ENCODE assay signal across 29 cellular contexts in the genomic region with DNA sequence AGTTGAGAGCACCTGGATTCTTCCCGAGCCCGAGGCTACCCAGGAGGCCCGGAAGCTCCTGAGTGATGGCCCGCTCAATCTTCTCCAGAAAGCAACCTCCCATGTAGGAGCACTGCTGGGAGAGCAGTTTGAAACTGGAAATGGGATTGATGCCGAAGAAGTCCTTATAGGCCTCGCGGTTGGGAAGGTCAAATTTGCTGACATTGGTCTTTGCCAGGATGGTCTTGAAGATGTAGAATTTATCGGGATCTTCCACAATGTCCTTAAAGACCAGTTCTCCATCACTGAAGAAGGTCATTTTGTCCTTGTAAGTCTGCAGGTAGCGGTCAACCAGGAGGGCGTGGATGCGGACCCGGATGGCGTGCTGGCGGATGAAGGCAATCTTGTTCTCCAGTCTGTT. TPM values are rescaled to one million over a fixed set of nuclear protein-coding genes. Genes with fewer than 3 reads are reported as not detected.
"Had no signal": no experiment of that assay in that cellular context is flagged by ENCODE, and none has a peak within 500 bp of the region (broad histone marks: within the 10 kb centered on the region; RNA-seq: fewer than 3 reads in every experiment).

No MANE protein-coding gene starts in this region.

- H3K4me2 ChIP-seq: neural progenitor cell, smooth muscle cell had no signal

- H3K9me3 ChIP-seq: left lung, lower lobe of right lung, neutrophil, ovary, sigmoid colon, tibial nerve, vagina had no signal

- FAIRE-seq: islet of Langerhans, kidney had no signal

- ATAC-seq: left colon; left lung; lower lobe of right lung; naive thymus-derived CD8-positive, alpha-beta T cell; right cardiac atrium; stimulated activated memory B cell treated with anti-CD40 and anti-IgM and Interleukin-4, amounts not matched to agents 10 μg/mL and 1 μg/mL and 100 μg/mL, for 72 hours; stimulated activated naive CD8-positive, alpha-beta T cell treated with anti-CD3 and anti-CD28 coated beads, Interleukin-15, amount 100 ng/mL, for 72 hours had no signal

- H3K27me3 ChIP-seq: neural progenitor cell, ovary, sigmoid colon, tibial nerve, vagina had no signal

- DNase-seq: hypothalamus; immature natural killer cell; kidney; left colon; left lung; lower lobe of right lung; mammary epithelial cell; mesenchymal stem cell; naive thymus-derived CD8-positive, alpha-beta T cell; occipital lobe; ovary; retina; right cardiac atrium; sigmoid colon; stimulated activated CD4-positive, alpha-beta T cell treated with anti-CD3 and anti-CD28 coated beads, Interleukin-1b, Interleukin-23, amount 100 ng/mL, for 48 hours; stimulated activated CD4-positive, alpha-beta T cell treated with anti-CD3 and anti-CD28 coated beads, Interleukin-2, amount 100 ng/mL, for 48 hours; stimulated activated CD4-positive, alpha-beta T cell treated with anti-CD3 and anti-CD28 coated beads, Interleukin-4, amount 100 ng/mL, for 4 hours; stimulated activated CD8-positive, alpha-beta memory T cell treated with anti-CD3 and anti-CD28 coated beads, Interleukin-4, amount 100 ng/mL, for 48 hours; stimulated activated naive CD4-positive, alpha-beta T cell treated with Interleukin-2 at 50 U/mL for 16 hours; stimulated activated naive CD8-positive, alpha-beta T cell treated with anti-CD3 and anti-CD28 coated beads, Interleukin-15, amount 100 ng/mL, for 72 hours; substantia nigra had no signal

- H3K4me1 ChIP-seq: lower lobe of right lung, sigmoid colon, tibial nerve, vagina had no signal

- H3K27ac ChIP-seq: left lung, lower lobe of right lung, neural progenitor cell, neutrophil, ovary, sigmoid colon, tibial nerve, vagina had no signal

- H3K36me3 ChIP-seq: left lung, lower lobe of right lung, neural progenitor cell, neutrophil, ovary, sigmoid colon, tibial nerve, vagina had no signal

- H2AFZ ChIP-seq: neural progenitor cell had no signal

- H3K4me3 ChIP-seq: left lung, lower lobe of right lung, neural progenitor cell, ovary, sigmoid colon, smooth muscle cell, tibial nerve, vagina had no signal

- H3K9ac ChIP-seq: neural progenitor cell had no signal

RNA-seq across cellular contexts. Expression of gene SRL, which starts 49.7 kb away (rescaled TPM):
- total RNA-seq: naive thymus-derived CD8-positive, alpha-beta T cell; progenitor cell of endocrine pancreas; smooth muscle cell had no signal
- polyA plus RNA-seq: immature natural killer cell; mammary epithelial cell; naive thymus-derived CD8-positive, alpha-beta T cell; smooth muscle cell had no signal
